ENCODE assay signal across 18 cellular contexts in the genomic region with DNA sequence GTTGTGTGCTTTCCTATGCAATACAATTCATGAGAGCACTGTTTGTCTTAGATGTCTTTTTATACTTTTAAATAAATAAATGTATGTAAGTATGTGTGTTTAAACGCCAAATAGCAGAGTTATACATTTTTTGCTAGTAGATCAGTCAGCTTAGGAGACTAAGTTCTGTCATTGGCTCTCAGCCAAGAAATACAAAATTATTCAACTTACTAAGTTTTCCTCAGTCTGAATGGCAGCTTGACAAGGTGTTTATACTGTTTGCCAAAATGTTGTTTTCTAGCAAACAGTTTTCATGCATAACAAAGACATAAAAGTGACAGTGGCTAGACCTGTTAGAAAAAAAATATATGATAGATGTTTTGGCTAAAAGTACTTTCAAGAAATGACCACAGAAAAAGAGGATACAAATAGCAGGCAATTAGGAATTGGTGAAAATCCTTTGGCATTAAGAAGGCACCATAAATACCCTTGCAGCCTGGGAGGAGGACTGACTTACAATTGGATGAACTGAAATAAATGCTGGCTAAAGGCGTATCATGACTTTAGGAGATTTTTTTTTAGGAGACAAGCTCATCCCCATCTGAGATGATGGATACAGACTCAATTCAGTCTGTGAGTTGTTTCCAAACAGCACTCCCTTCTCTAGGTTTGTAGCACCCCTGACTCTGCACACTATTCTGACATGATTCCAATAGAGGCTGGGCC.
"Had no signal": no experiment of that assay in that cellular context is flagged by ENCODE, and none has a peak within 500 bp of the region (broad histone marks: within the 10 kb centered on the region; RNA-seq: fewer than 3 reads in every experiment).

No MANE protein-coding gene starts in this region.

- H3K4me1 ChIP-seq: prostate gland had no signal

- H3K9me3 ChIP-seq: mucosa of descending colon, prostate gland, suprapubic skin had no signal

- H3K27me3 ChIP-seq: suprapubic skin had no signal

- DNase-seq: activated CD4-positive, alpha-beta memory T cell treated with anti-CD3 and anti-CD28 coated beads for 36 hours; activated effector memory CD4-positive, alpha-beta T cell treated with anti-CD3 and anti-CD28 coated beads, Interleukin-2, amount 50 U/mL, for 16 hours; activated naive CD8-positive, alpha-beta T cell treated with anti-CD3 and anti-CD28 coated beads for 36 hours; activated T-cell treated with anti-CD3 and anti-CD28 coated beads, Interleukin-2, amount 50 U/mL, for 4 hours; anterior cingulate cortex; effector CD4-positive, alpha-beta T cell; immature natural killer cell; left colon; mucosa of descending colon; occipital lobe; stimulated activated CD4-positive, alpha-beta T cell treated with anti-CD3 and anti-CD28 coated beads, Interleukin-12 subunit alpha, Interleukin-12 subunit beta, amount 100 ng/mL, for 4 hours; stimulated activated naive CD4-positive, alpha-beta T cell treated with Interleukin-2 at 50 U/mL for 16 hours had no signal

- H3K27ac ChIP-seq: prostate gland, suprapubic skin had no signal

- H3K4me3 ChIP-seq: lung, mucosa of descending colon, prostate gland, suprapubic skin had no signal

- ATAC-seq: activated CD4-positive, CD25-positive, alpha-beta regulatory T cell treated with anti-CD3 and anti-CD28 coated beads, Interleukin-2, amount 50 U/mL, for 24 hours; activated T-cell treated with anti-CD3 and anti-CD28 coated beads, Interleukin-2, amount 50 U/mL, for 4 hours; left colon; mucosa of descending colon; natural killer cell treated with Interleukin-12 subunit alpha and Interleukin-12 subunit beta and Interleukin-15 and Interleukin-18, amount 100 ng/mL, for 72 hours; sciatic nerve had no signal
